ENCODE assay signal across 9 cellular contexts in the genomic region with DNA sequence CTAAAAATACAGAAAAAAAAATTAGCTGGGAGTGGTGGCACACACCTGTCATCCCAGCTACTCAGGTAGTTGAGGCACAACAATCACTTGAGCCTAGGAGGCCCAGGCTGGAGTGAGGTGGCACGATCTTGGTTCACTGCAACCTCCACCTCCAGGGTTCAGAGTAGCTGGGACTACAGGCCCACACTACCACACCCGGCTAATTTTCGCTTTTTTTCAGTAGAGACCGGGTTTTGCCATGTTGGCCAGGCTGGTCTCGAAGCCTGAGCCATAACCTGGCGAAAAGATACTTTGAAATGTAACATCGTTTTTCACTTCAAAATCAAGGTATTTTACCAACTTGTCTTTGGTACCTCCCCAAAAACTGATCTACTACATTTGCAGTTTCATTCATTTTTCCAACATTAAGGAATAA. TPM values are rescaled to one million over a fixed set of nuclear protein-coding genes. Genes with fewer than 3 reads are reported as not detected.
A peak's percentile ranks its signal among the peaks of the same experiment; 100 is the strongest.
DNase-seq lines count a peak whose midpoint lies in the region; ATAC-seq lines count a peak whose summit lies in the region.
"Had no signal": no experiment of that assay in that cellular context is flagged by ENCODE, and none has a peak within 500 bp of the region (broad histone marks: within the 10 kb centered on the region; RNA-seq: fewer than 3 reads in every experiment).

No MANE protein-coding gene starts in this region.

- no peaks in the 10 kb centered on the region for H3K27me3 Mint-ChIP-seq in activated CD4-positive, alpha-beta memory T cell treated with anti-CD3 and anti-CD28 coated beads, Interleukin-2, amount 10 ng/mL, durations not matched to agents 7 days and 5 days

- H3K27ac Mint-ChIP-seq in activated CD4-positive, alpha-beta memory T cell treated with anti-CD3 and anti-CD28 coated beads, Interleukin-2, amount 10 ng/mL, durations not matched to agents 7 days and 5 days: peak overlapping the region; percentile 64

- DNase-seq in SIG-M5 treated with dmso at 0.1 percent for 504 hours (lab: John Stamatoyannopoulos, UW; ENCODE audit: unreplicated experiment) (peak; percentile 46), SIG-M5 (lab: John Stamatoyannopoulos, UW) (no peak), NCI-H1694 (lab: John Stamatoyannopoulos, UW) (no peak)
- DNase-seq in activated CD4-positive, alpha-beta memory T cell treated with anti-CD3 and anti-CD28 coated beads, Interleukin-2, amount 10 ng/mL, durations not matched to agents 7 days and 5 days: no peak
- DNase-seq in stimulated activated CD4-positive, alpha-beta T cell treated with anti-CD3 and anti-CD28 coated beads, Interleukin-2, amount 100 ng/mL, for 24 hours: peak; percentile 38 to 65
- DNase-seq: heart right ventricle; NK-92 treated with Interleukin-12 subunit alpha and Interleukin-12 subunit beta, amount 100 ng/mL, for 24 hours had no signal

- no peak overlapping the region for H3K4me3 Mint-ChIP-seq in activated CD4-positive, alpha-beta memory T cell treated with anti-CD3 and anti-CD28 coated beads, Interleukin-2, amount 10 ng/mL, durations not matched to agents 7 days and 5 days

- POLR2A ChIA-PET in activated CD4-positive, alpha-beta memory T cell treated with anti-CD3 and anti-CD28 coated beads, Interleukin-2, amount 10 ng/mL, durations not matched to agents 7 days and 5 days (lab: Charles Lee): interaction anchor here (1.2 to 2.6 kb wide), 4 partner anchors 9 to 432 kb away, joined by 3 to 8 read pairs (median 7); partner anchors contain the start of genes CENPL and DARS2

- no peaks in the 10 kb centered on the region for H3K9me3 Mint-ChIP-seq in activated CD4-positive, alpha-beta memory T cell treated with anti-CD3 and anti-CD28 coated beads, Interleukin-2, amount 10 ng/mL, durations not matched to agents 7 days and 5 days

- peaks cover 66% of the 10 kb centered on the region for H3K36me3 Mint-ChIP-seq in activated CD4-positive, alpha-beta memory T cell treated with anti-CD3 and anti-CD28 coated beads, Interleukin-2, amount 10 ng/mL, durations not matched to agents 7 days and 5 days (ENCODE audit: low read depth)

- peaks cover 44% of the 10 kb centered on the region for H3K4me1 Mint-ChIP-seq in activated CD4-positive, alpha-beta memory T cell treated with anti-CD3 and anti-CD28 coated beads, Interleukin-2, amount 10 ng/mL, durations not matched to agents 7 days and 5 days

- CTCF ChIA-PET in activated CD4-positive, alpha-beta memory T cell treated with anti-CD3 and anti-CD28 coated beads, Interleukin-2, amount 10 ng/mL, durations not matched to agents 7 days and 5 days (lab: Charles Lee): no interaction called here

- no peak for ATAC-seq in GM21723 (IDR thresholded peaks at IDR 0.05; ENCODE audit: unreplicated experiment)

RNA-seq across cellular contexts. Expression of gene GAS5, which starts 6.1 kb away (rescaled TPM):
- total RNA-seq in activated CD4-positive, alpha-beta memory T cell treated with anti-CD3 and anti-CD28 coated beads, Interleukin-2, amount 10 ng/mL, durations not matched to agents 7 days and 5 days: 100 to 1,000 TPM; 379 to 394 TPM

RNA-seq across cellular contexts. Expression of gene ZBTB37, which starts 6.4 kb away (rescaled TPM):
- 10 to 100 TPM; 11.3 to 12.6 TPM for total RNA-seq in activated CD4-positive, alpha-beta memory T cell treated with anti-CD3 and anti-CD28 coated beads, Interleukin-2, amount 10 ng/mL, durations not matched to agents 7 days and 5 days

RNA-seq across cellular contexts. Expression of gene CENPL, which starts 37.1 kb away (rescaled TPM):
- total RNA-seq in activated CD4-positive, alpha-beta memory T cell treated with anti-CD3 and anti-CD28 coated beads, Interleukin-2, amount 10 ng/mL, durations not matched to agents 7 days and 5 days: 10 to 100 TPM; 28.2 to 29.4 TPM

RNA-seq across cellular contexts. Expression of gene DARS2, which starts 37.3 kb away (rescaled TPM):
- total RNA-seq in activated CD4-positive, alpha-beta memory T cell treated with anti-CD3 and anti-CD28 coated beads, Interleukin-2, amount 10 ng/mL, durations not matched to agents 7 days and 5 days: 10 to 100 TPM; 26.3 to 26.4 TPM

RNA-seq across cellular contexts. Expression of gene SERPINC1, which starts 55.4 kb away (rescaled TPM):
- total RNA-seq in activated CD4-positive, alpha-beta memory T cell treated with anti-CD3 and anti-CD28 coated beads, Interleukin-2, amount 10 ng/mL, durations not matched to agents 7 days and 5 days: under 1 TPM in 1 of 2 experiments, not detected in 1; 0.23 TPM
- total RNA-seq: urinary bladder had no signal

Comparison
In these comparisons a context has a peak if more than half of its experiments do, and no peak if none do; other contexts are left out.
1. DNase-seq: peak in SIG-M5 treated with dmso at 0.1 percent for 504 hours (single experiment) and stimulated activated CD4-positive, alpha-beta T cell treated with anti-CD3 and anti-CD28 coated beads, Interleukin-2, amount 100 ng/mL, for 24 hours (2 of 2); none in SIG-M5 (single experiment), activated CD4-positive, alpha-beta memory T cell treated with anti-CD3 and anti-CD28 coated beads, Interleukin-2, amount 10 ng/mL, durations not matched to agents 7 days and 5 days (single experiment) and NCI-H1694 (single experiment).